ENCODE assay signal across 1 cellular context in genomic region chr7:47580811-47581331, GRCh38.
TF ChIP-seq lines count a peak whose summit lies in the region.

No MANE protein-coding gene starts in this region.

TF ChIP-seq in GM23338, 12 proteins besides CTCF, POLR2A, EP300 and RAD21 (continued from another document):
- no peak for TF ChIP-seq ETS1 (IDR thresholded peaks at IDR 0.05)
- TF ChIP-seq ZNF114 (CRISPR knock-in tag; IDR thresholded peaks at IDR 0.05): no peak
